1 cellular context compared by ENCODE assay signal in genomic region chr17:68029512-68030215, GRCh38.
TF ChIP-seq lines count a peak whose summit lies in the region.

No MANE protein-coding gene starts in this region.

TF ChIP-seq in HepG2, 621 proteins besides CTCF, POLR2A, EP300 and RAD21 (continued from another document and continues in another):
- TF ChIP-seq REST (IDR thresholded peaks at IDR 0.05; ENCODE audit: borderline replicate concordance in 1 of 2, low read depth in 1 of 2, low read length in 2 of 2) (peak in 1 of 2 experiments; percentile 44; a peak in 1 of 4 replicates), MXD1 (CRISPR knock-in tag; IDR thresholded peaks at IDR 0.05) (no peak), PAF1 (CRISPR knock-in tag; IDR thresholded peaks at IDR 0.05) (no peak), YEATS4 (CRISPR knock-in tag; IDR thresholded peaks at IDR 0.05; ENCODE audit: borderline replicate concordance) (peak; percentile 18; the same call in 1 of the 2 replicates), BORCS8-MEF2B (CRISPR knock-in tag; IDR thresholded peaks at IDR 0.05) (peak; percentile 66; the same call in 1 of the 2 replicates), ZIK1 (CRISPR knock-in tag; IDR thresholded peaks at IDR 0.05; ENCODE audit: borderline replicate concordance, low read depth) (0 out of 2 replicates have a peak, but pooled peaks have one; percentile 68), HNF1A (IDR thresholded peaks at IDR 0.05; ENCODE audit: low read depth) (no peak), HNF1A (CRISPR knock-in tag; IDR thresholded peaks at IDR 0.05; ENCODE audit: borderline replicate concordance) (peak; percentile 57; the same call in 1 of the 2 replicates), ZBTB14 (CRISPR knock-in tag; IDR thresholded peaks at IDR 0.05) (no peak), SALL2 (CRISPR knock-in tag; IDR thresholded peaks at IDR 0.05) (0 out of 2 replicates have a peak, but pooled peaks have one; percentile 38), CREM (IDR thresholded peaks at IDR 0.05) (peak; percentile 48; the same call in 1 of the 2 replicates), CREM (CRISPR knock-in tag; IDR thresholded peaks at IDR 0.05) (no peak), HDAC1 (CRISPR knock-in tag; IDR thresholded peaks at IDR 0.05) (peak; percentile 58), ZNF580 (CRISPR knock-in tag; IDR thresholded peaks at IDR 0.05; ENCODE audit: borderline replicate concordance, low read depth) (peak; percentile 43; the same call in 1 of the 2 replicates), SOX5 (CRISPR knock-in tag; IDR thresholded peaks at IDR 0.05; ENCODE audit: borderline replicate concordance) (peak; percentile 91), ZNF263 (CRISPR knock-in tag; IDR thresholded peaks at IDR 0.05) (0 out of 2 replicates have a peak, but pooled peaks have one; percentile 29), ISL2 (CRISPR knock-in tag; IDR thresholded peaks at IDR 0.05) (peak; percentile 69; the same call in 1 of the 2 replicates), TFAP4 (IDR thresholded peaks at IDR 0.05; ENCODE audit: borderline replicate concordance, low read depth) (peak; percentile 91; the same call in 1 of the 2 replicates), ZNF24 (IDR thresholded peaks at IDR 0.05) (no peak), ZNF770 (CRISPR knock-in tag; IDR thresholded peaks at IDR 0.05) (no peak), FOXC1 (CRISPR knock-in tag; IDR thresholded peaks at IDR 0.05; ENCODE audit: borderline replicate concordance) (no peak), SOX13 (IDR thresholded peaks at IDR 0.05) (peak; percentile 71; the same call in 1 of the 2 replicates), SOX13 (CRISPR knock-in tag; conservative IDR thresholded peaks at IDR 0.05 in 1 of 2, IDR thresholded peaks at IDR 0.05 in 1 of 2) (peak in 1 of 2 experiments; percentile 86; a peak in 2 of 4 replicates), ZNF839 (CRISPR knock-in tag; IDR thresholded peaks at IDR 0.05; ENCODE audit: borderline replicate concordance) (no peak), FOXA3 (CRISPR knock-in tag; IDR thresholded peaks at IDR 0.05) (peak; percentile 97), ZNF558 (CRISPR knock-in tag; IDR thresholded peaks at IDR 0.05; ENCODE audit: borderline replicate concordance) (no peak), SMAD3 (CRISPR knock-in tag; IDR thresholded peaks at IDR 0.05) (peak; percentile 63; the same call in 1 of the 2 replicates), MED8 (CRISPR knock-in tag; IDR thresholded peaks at IDR 0.05; ENCODE audit: insufficient replicate concordance) (no peak), ZEB1 (IDR thresholded peaks at IDR 0.05; ENCODE audit: insufficient replicate concordance, low read depth) (peak; percentile 69), ZNF414 (CRISPR knock-in tag; IDR thresholded peaks at IDR 0.05) (peak; percentile 76), ARID5B (CRISPR knock-in tag; IDR thresholded peaks at IDR 0.05) (peak; percentile 95), RFX3 (CRISPR knock-in tag; IDR thresholded peaks at IDR 0.05) (no peak), PREB (CRISPR knock-in tag; IDR thresholded peaks at IDR 0.05) (no peak), SP5 (CRISPR knock-in tag; IDR thresholded peaks at IDR 0.05; ENCODE audit: borderline replicate concordance, low read depth) (peak; percentile 61), ZBTB7B (CRISPR knock-in tag; IDR thresholded peaks at IDR 0.05) (no peak), TSC22D2 (CRISPR knock-in tag; IDR thresholded peaks at IDR 0.05; ENCODE audit: borderline replicate concordance) (no peak), NCOR1 (IDR thresholded peaks at IDR 0.05; ENCODE audit: borderline replicate concordance, low read length) (peak; percentile 29; the same call in 1 of the 2 replicates), SAP130 (CRISPR knock-in tag; IDR thresholded peaks at IDR 0.05; ENCODE audit: low read depth) (peak; percentile 98), ZNF124 (CRISPR knock-in tag; IDR thresholded peaks at IDR 0.05) (peak; percentile 96; the same call in 1 of the 2 replicates), ZNF841 (CRISPR knock-in tag; IDR thresholded peaks at IDR 0.05; ENCODE audit: borderline replicate concordance) (no peak)
